18 cellular contexts compared by ENCODE assay signal in the genomic region with DNA sequence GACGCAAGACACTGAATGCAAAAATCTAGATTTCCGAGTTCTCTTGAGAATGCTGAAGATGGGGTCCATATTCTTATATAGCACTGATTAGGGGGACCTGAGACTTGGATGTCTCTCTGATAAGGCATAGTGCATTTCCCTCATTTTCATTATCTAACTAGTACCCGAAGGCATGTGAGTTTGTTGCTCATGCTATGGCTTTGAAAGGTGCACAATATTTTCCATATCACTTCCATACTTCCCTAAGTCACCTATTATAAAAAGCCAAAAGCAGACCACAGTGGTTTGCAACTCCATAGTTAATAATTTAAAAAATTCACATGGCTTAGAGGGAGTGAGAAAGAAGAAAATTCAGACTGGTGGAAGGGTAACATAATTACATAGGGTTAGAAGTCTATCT. TPM values are rescaled to one million over a fixed set of nuclear protein-coding genes. Genes with fewer than 3 reads are reported as not detected.
DNase-seq lines count a peak whose midpoint lies in the region; ATAC-seq and TF ChIP-seq lines count a peak whose summit lies in the region.
"Had no signal": no experiment of that assay in that cellular context is flagged by ENCODE, and none has a peak within 500 bp of the region (broad histone marks: within the 10 kb centered on the region; RNA-seq: fewer than 3 reads in every experiment).

No MANE protein-coding gene starts in this region.

- no peak overlapping the region for H4K5ac ChIP-seq in IMR-90 (ENCODE audit: low read depth, low read length)

- no peak overlapping the region for H3K27ac Mint-ChIP-seq in CD4-positive, alpha-beta T cell
- H3K27ac Mint-ChIP-seq in activated naive CD8-positive, alpha-beta T cell treated with anti-CD3 and anti-CD28 coated beads, Interleukin-2, amount 10 ng/mL, durations not matched to agents 7 days and 5 days = no peak overlapping the region
- peak overlapping the region; percentile 34 for H3K27ac Mint-ChIP-seq in mesothelial cell of epicardium
- H3K27ac Mint-ChIP-seq: GM23338 had no signal

- peaks cover 31% of the 10 kb centered on the region for H3K36me3 Mint-ChIP-seq in CD4-positive, alpha-beta T cell (ENCODE audit: low read depth)
- H3K36me3 Mint-ChIP-seq in activated naive CD8-positive, alpha-beta T cell treated with anti-CD3 and anti-CD28 coated beads, Interleukin-2, amount 10 ng/mL, durations not matched to agents 7 days and 5 days = peaks cover 15% of the 10 kb centered on the region
- no peaks in the 10 kb centered on the region for H3K36me3 Mint-ChIP-seq in mesothelial cell of epicardium

- H3K36me3 ChIP-seq in IMR-90 (ENCODE audit: control insufficient read depth, insufficient read depth, low read length) = no peaks in the 10 kb centered on the region

- CTCF ChIA-PET in CD4-positive, alpha-beta T cell (lab: Charles Lee) = no interaction called here
- CTCF ChIA-PET in IMR-90 (lab: Yijun Ruan, JAX) = no interaction called here

- no peak overlapping the region for H3K18ac ChIP-seq in IMR-90 (ENCODE audit: low read depth, low read length)

- no peak overlapping the region for H3K4ac ChIP-seq in IMR-90 (ENCODE audit: low read depth, low read length)

- TF ChIP-seq RAD21 in IMR-90 (IDR thresholded peaks at IDR 0.05; ENCODE audit: low read length) = no peak

- dilution Hi-C loops in IMR-90 (cut with HindIII; ENCODE audit: low sequenced_read_pairs, unreplicated experiment) = no loop called here

- no peak for ATAC-seq in CD4-positive, alpha-beta T cell (ENCODE audit: poor library complexity)
- ATAC-seq in IMR-90 (ENCODE audit: low read depth) = no peak
- ATAC-seq in activated naive CD8-positive, alpha-beta T cell treated with anti-CD3 and anti-CD28 coated beads, Interleukin-2, amount 10 ng/mL, durations not matched to agents 7 days and 5 days (ENCODE audit: low read depth) = no peak
- ATAC-seq in HG03439 (IDR thresholded peaks at IDR 0.05; ENCODE audit: unreplicated experiment) = no peak
- ATAC-seq in HG03097 (IDR thresholded peaks at IDR 0.05; ENCODE audit: low FRiP score, unreplicated experiment) = no peak
- ATAC-seq: GM23338 had no signal

- peaks cover 5% of the 10 kb centered on the region; the same call in 1 of the 2 replicates for H4K20me1 ChIP-seq in IMR-90 (ENCODE audit: insufficient read depth, low read length)

- no peak overlapping the region for H2AFZ ChIP-seq in IMR-90 (replicated peaks; ENCODE audit: low read length, poor library complexity)
- H2AFZ ChIP-seq: GM23338 had no signal

- H3K9ac ChIP-seq in IMR-90 (ENCODE audit: low read depth, low read length) = no peak overlapping the region

- peaks cover 8 to 36% of the 10 kb centered on the region in 2 experiments for H3K79me1 ChIP-seq in IMR-90 (ENCODE audit: low read depth in 1 of 2, low read length in 2 of 2)

- no peak overlapping the region for H2BK120ac ChIP-seq in IMR-90 (ENCODE audit: low read depth, low read length)

- no CpG with 5 or more reads among the region's 3 CpGs for WGBS in IMR-90 (ENCODE audit: extremely low coverage in 2 of 2, insufficient read length in 1 of 2), 2 experiments

- no peak for TF ChIP-seq POLR2A in IMR-90 (IDR thresholded peaks at IDR 0.05; ENCODE audit: low read depth, low read length)

- no peaks in the 10 kb centered on the region for H3K27me3 Mint-ChIP-seq in CD4-positive, alpha-beta T cell
- peaks cover 5% of the 10 kb centered on the region for H3K27me3 Mint-ChIP-seq in activated naive CD8-positive, alpha-beta T cell treated with anti-CD3 and anti-CD28 coated beads, Interleukin-2, amount 10 ng/mL, durations not matched to agents 7 days and 5 days
- H3K27me3 Mint-ChIP-seq in mesothelial cell of epicardium (ENCODE audit: low read depth) = no peaks in the 10 kb centered on the region

- no peak overlapping the region for H2BK5ac ChIP-seq in IMR-90 (ENCODE audit: low read depth, low read length, poor library complexity, severe bottlenecking)

- no peaks in the 10 kb centered on the region for H3K27me3 ChIP-seq in CD4-positive, alpha-beta T cell (ENCODE audit: control insufficient read depth, insufficient read depth, low read length)
- no peaks in the 10 kb centered on the region for H3K27me3 ChIP-seq in IMR-90 (ENCODE audit: control insufficient read depth, insufficient read depth, low read length)

- no peak overlapping the region for H3K4me3 ChIP-seq in IMR-90 (ENCODE audit: insufficient read depth, low read depth, low read length)

- H2AK5ac ChIP-seq in IMR-90 (ENCODE audit: low read depth, low read length) = no peak overlapping the region

- H3K56ac ChIP-seq in IMR-90 (ENCODE audit: extremely low read depth, insufficient read depth, low read length) = no peak overlapping the region

- peak overlapping the region; percentile 16; the same call in 1 of the 2 replicates for H3K4me2 ChIP-seq in IMR-90 (ENCODE audit: low read depth, low read length)

- H2BK15ac ChIP-seq in IMR-90 (ENCODE audit: low read depth, low read length) = no peak overlapping the region

- BruUV-seq in IMR-90 (replicated peaks; lab: Mats Ljungman, UMichigan) = no TSS peak

- POLR2A ChIA-PET in CD4-positive, alpha-beta T cell (lab: Charles Lee) = interaction anchor here (0.7 to 2.6 kb wide), 3 partner anchors 11 to 26 kb away, joined by 3 to 12 read pairs (median 3); no protein-coding TSS in a partner anchor
- POLR2A ChIA-PET in IMR-90 (lab: Charles Lee; ENCODE audit: unreplicated experiment) = no interaction called here
- POLR2A ChIA-PET in activated naive CD8-positive, alpha-beta T cell treated with anti-CD3 and anti-CD28 coated beads, Interleukin-2, amount 10 ng/mL, durations not matched to agents 7 days and 5 days (lab: Charles Lee) = no interaction called here

- no peak overlapping the region for H4K8ac ChIP-seq in IMR-90 (ENCODE audit: low read depth in 2 of 2, low read length in 2 of 2)

- H2AK9ac ChIP-seq in IMR-90 (replicated peaks; ENCODE audit: low read depth, low read length, poor library complexity) = no peak overlapping the region

- H2BK20ac ChIP-seq in IMR-90 (ENCODE audit: low read depth, low read length) = no peak overlapping the region

- in situ Hi-C loops in IMR-90 (cut with MboI; ENCODE audit: low sequenced_read_pairs) = no loop called here

- peaks cover 3% of the 10 kb centered on the region for H3K4me1 ChIP-seq in IMR-90 (ENCODE audit: control insufficient read depth, insufficient read depth, low read length)

- H3K4me3 Mint-ChIP-seq in CD4-positive, alpha-beta T cell = peak overlapping the region; percentile 100
- peak overlapping the region; percentile 99 for H3K4me3 Mint-ChIP-seq in activated naive CD8-positive, alpha-beta T cell treated with anti-CD3 and anti-CD28 coated beads, Interleukin-2, amount 10 ng/mL, durations not matched to agents 7 days and 5 days
- peak overlapping the region; percentile 99 for H3K4me3 Mint-ChIP-seq in mesothelial cell of epicardium

- no peak overlapping the region for H3K14ac ChIP-seq in IMR-90 (replicated peaks; ENCODE audit: low read depth, low read length)

- no peaks in the 10 kb centered on the region for H3K9me3 Mint-ChIP-seq in CD4-positive, alpha-beta T cell
- no peaks in the 10 kb centered on the region for H3K9me3 Mint-ChIP-seq in activated naive CD8-positive, alpha-beta T cell treated with anti-CD3 and anti-CD28 coated beads, Interleukin-2, amount 10 ng/mL, durations not matched to agents 7 days and 5 days
- no peaks in the 10 kb centered on the region for H3K9me3 Mint-ChIP-seq in mesothelial cell of epicardium
- H3K9me3 Mint-ChIP-seq: GM23338 had no signal

- H4K91ac ChIP-seq in IMR-90 (ENCODE audit: insufficient read depth, low read depth, low read length) = no peak overlapping the region

- no peak for TF ChIP-seq CTCF in CD4-positive, alpha-beta T cell (IDR thresholded peaks at IDR 0.05)
- TF ChIP-seq CTCF in IMR-90 (conservative IDR thresholded peaks at IDR 0.05; ENCODE audit: low read depth, low read length) = no peak
- no peak for TF ChIP-seq CTCF in mesothelial cell of epicardium (IDR thresholded peaks at IDR 0.05; ENCODE audit: unreplicated experiment)

- H3K9me3 ChIP-seq in CD4-positive, alpha-beta T cell (ENCODE audit: control insufficient read depth, low read length) = no peaks in the 10 kb centered on the region
- no peaks in the 10 kb centered on the region for H3K9me3 ChIP-seq in IMR-90 (ENCODE audit: control insufficient read depth, insufficient read depth, low read length)

- intact Hi-C loops in CD4-positive, alpha-beta T cell (cut with DNase I, micrococcal nuclease) = loop anchor here (5.0 to 10.0 kb wide), 5 partner anchors 204 to 1616 kb away; a partner anchor contains a TSS
- intact Hi-C loops in IMR-90 (cut with micrococcal nuclease) = loop anchor here (5.0 to 10.0 kb wide), 2 partner anchors 186 to 254 kb away; a partner anchor contains a TSS

- H3K4me1 Mint-ChIP-seq in CD4-positive, alpha-beta T cell (ENCODE audit: low read depth) = peaks cover 66% of the 10 kb centered on the region
- peaks cover 28% of the 10 kb centered on the region for H3K4me1 Mint-ChIP-seq in activated naive CD8-positive, alpha-beta T cell treated with anti-CD3 and anti-CD28 coated beads, Interleukin-2, amount 10 ng/mL, durations not matched to agents 7 days and 5 days
- peaks cover 18% of the 10 kb centered on the region for H3K4me1 Mint-ChIP-seq in mesothelial cell of epicardium

- no peak overlapping the region for H3K27ac ChIP-seq in CD4-positive, alpha-beta T cell (ENCODE audit: low read depth, low read length)
- H3K27ac ChIP-seq in IMR-90 (ENCODE audit: insufficient read depth, low read length) = no peak overlapping the region

- H3K23ac ChIP-seq in IMR-90 (ENCODE audit: low read depth, low read length) = no peak overlapping the region

- no peak for DNase-seq in CD4-positive, alpha-beta T cell
- DNase-seq in IMR-90 (no peak), mesothelial cell of epicardium (ENCODE audit: low spot score in 2 of 2, unreplicated experiment in 2 of 2) (no peak), iPS-NIHi11 (ENCODE audit: low spot score) (no peak), pons (ENCODE audit: low spot score) (no peak)
- DNase-seq in activated naive CD8-positive, alpha-beta T cell treated with anti-CD3 and anti-CD28 coated beads, Interleukin-2, amount 10 ng/mL, durations not matched to agents 7 days and 5 days = no peak
- DNase-seq: activated CD4-positive, alpha-beta T cell treated with anti-CD3 and anti-CD28 coated beads, Interleukin-2, amount 50 U/mL, for 48 hours; anterior cingulate cortex; COR-L47; head of caudate nucleus; NCI-H1105; NCI-H526 treated with DMSO at 0.1 percent for 48 hours; stimulated activated CD4-positive, alpha-beta T cell treated with anti-CD3 and anti-CD28 coated beads, Interleukin-4, amount 100 ng/mL, for 24 hours had no signal

- H3K9me1 ChIP-seq in IMR-90 (ENCODE audit: insufficient read depth, low read length) = 0 out of 2 replicates have a peak, but pooled peaks cover 3% of the 10 kb centered on the region

RNA-seq across cellular contexts. Expression of a gene that starts 1.7 kb away (rescaled TPM):
- total RNA-seq in CD4-positive, alpha-beta T cell = 10 to 100 TPM; 13.3 to 14.8 TPM
- total RNA-seq in IMR-90 (2012; rRNA removed) (59.9 and 84.2 TPM in 2 replicates), mesothelial cell of epicardium (21.8 to 22.6 TPM (median 22.6 TPM) in 3 replicates)
- 25.4 and 32.5 TPM in 2 replicates for polyA plus RNA-seq in IMR-90 (2012; rRNA removed)
- polyA plus RNA-seq in IMR-90 (2012; cell fraction: cytosol; rRNA removed) = 6.9 and 9.2 TPM in 2 replicates
- 5.0 and 34.6 TPM in 2 replicates for polyA plus RNA-seq in IMR-90 (2012; cell fraction: nucleus; rRNA removed; ENCODE audit: low replicate concordance)
- total RNA-seq in activated naive CD8-positive, alpha-beta T cell treated with anti-CD3 and anti-CD28 coated beads, Interleukin-2, amount 10 ng/mL, durations not matched to agents 7 days and 5 days = 10 to 100 TPM; 20.1 to 21.8 TPM

RNA-seq across cellular contexts. Expression of a gene that starts 34.5 kb away (rescaled TPM):
- not detected for total RNA-seq in CD4-positive, alpha-beta T cell
- total RNA-seq in IMR-90 (2012; rRNA removed) (not detected in 2 replicates), mesothelial cell of epicardium (not detected in 3 replicates)
- not detected in 2 replicates for polyA plus RNA-seq in IMR-90 (2012; rRNA removed)
- polyA plus RNA-seq in IMR-90 (2012; cell fraction: cytosol; rRNA removed) = not detected in 2 replicates
- polyA plus RNA-seq in IMR-90 (2012; cell fraction: nucleus; rRNA removed; ENCODE audit: low replicate concordance) = not detected in 2 replicates
- not detected for total RNA-seq in activated naive CD8-positive, alpha-beta T cell treated with anti-CD3 and anti-CD28 coated beads, Interleukin-2, amount 10 ng/mL, durations not matched to agents 7 days and 5 days
- total RNA-seq: GM23338, liver, pulmonary artery endothelial cell had no signal
- polyA plus RNA-seq: GM23338, liver had no signal
